In the genomic region with DNA sequence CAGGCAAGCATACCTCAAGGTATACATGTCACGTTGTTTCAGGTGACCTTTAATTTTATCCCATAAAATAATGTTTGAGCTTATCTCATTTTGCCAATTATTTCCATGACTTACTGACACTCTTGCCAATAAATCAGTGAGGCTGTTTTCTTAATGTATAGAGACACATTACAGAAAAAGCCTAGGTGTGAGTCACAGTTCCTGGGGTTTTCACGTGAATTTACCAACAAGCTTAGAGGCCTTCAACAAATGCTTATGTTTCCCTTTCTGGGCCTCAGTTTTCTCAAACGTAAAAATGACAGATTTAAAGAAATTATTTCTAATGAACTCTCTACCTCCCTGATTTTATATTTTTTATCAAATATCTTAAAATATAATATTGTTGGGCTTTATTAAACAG, we compare ENCODE assay signal across 26 cellular contexts.
"Had no signal": no experiment of that assay in that cellular context is flagged by ENCODE, and none has a peak within 500 bp of the region (broad histone marks: within the 10 kb centered on the region; RNA-seq: fewer than 3 reads in every experiment).

No MANE protein-coding gene starts in this region.

- ATAC-seq: mucosa of descending colon; naive thymus-derived CD4-positive, alpha-beta T cell; natural killer cell treated with Interleukin-12 subunit alpha and Interleukin-12 subunit beta and Interleukin-15 and Interleukin-18, amount 100 ng/mL, for 72 hours; pancreas; stimulated activated naive B cell treated with anti-CD40 and anti-IgM and Interleukin-4, amounts not matched to agents 10 μg/mL and 1 μg/mL and 100 μg/mL, for 72 hours; stimulated activated naive CD8-positive, alpha-beta T cell treated with anti-CD3 and anti-CD28 coated beads, Interleukin-15, Interleukin-2, amounts not matched to agents 100 U/mL and 50 U/mL, for 24 hours had no signal

- H3K4me1 Mint-ChIP-seq: immature natural killer cell; naive thymus-derived CD4-positive, alpha-beta T cell; stimulated activated naive B cell treated with anti-CD40 and anti-IgM and Interleukin-4, amounts not matched to agents 10 μg/mL and 1 μg/mL and 100 μg/mL, for 72 hours had no signal

- H3K27me3 Mint-ChIP-seq: naive thymus-derived CD4-positive, alpha-beta T cell; natural killer cell treated with Interleukin-12 subunit alpha and Interleukin-12 subunit beta and Interleukin-15 and Interleukin-18, amount 100 ng/mL, for 72 hours; stimulated activated naive B cell treated with anti-CD40 and anti-IgM and Interleukin-4, amounts not matched to agents 10 μg/mL and 1 μg/mL and 100 μg/mL, for 72 hours had no signal

- H3K4me3 ChIP-seq: left ventricle myocardium inferior, lung, mucosa of descending colon, pancreas, prostate gland, skin epidermis, suprapubic skin, thoracic aorta, tibial artery, uterus had no signal

- H3K4me3 Mint-ChIP-seq: immature natural killer cell; naive thymus-derived CD4-positive, alpha-beta T cell; natural killer cell treated with Interleukin-12 subunit alpha and Interleukin-12 subunit beta and Interleukin-15 and Interleukin-18, amount 100 ng/mL, for 72 hours; stimulated activated naive B cell treated with anti-CD40 and anti-IgM and Interleukin-4, amounts not matched to agents 10 μg/mL and 1 μg/mL and 100 μg/mL, for 72 hours; type B pancreatic cell had no signal

- H3K4me1 ChIP-seq: left ventricle myocardium inferior, pancreas, prostate gland, suprapubic skin, tibial artery, uterus had no signal

- H3K27ac Mint-ChIP-seq: immature natural killer cell; naive thymus-derived CD4-positive, alpha-beta T cell; natural killer cell treated with Interleukin-12 subunit alpha and Interleukin-12 subunit beta and Interleukin-15 and Interleukin-18, amount 100 ng/mL, for 72 hours; stimulated activated naive B cell treated with anti-CD40 and anti-IgM and Interleukin-4, amounts not matched to agents 10 μg/mL and 1 μg/mL and 100 μg/mL, for 72 hours; type B pancreatic cell had no signal

- H3K27me3 ChIP-seq: pancreas, suprapubic skin, tibial artery, uterus had no signal

- H3K36me3 ChIP-seq: left ventricle myocardium inferior, pancreas, prostate gland, suprapubic skin, thoracic aorta, tibial artery, uterus had no signal

- DNase-seq: hypothalamus; immature natural killer cell; islet precursor cell; left ventricle myocardium inferior; midbrain; mucosa of descending colon; naive thymus-derived CD4-positive, alpha-beta T cell; pancreas; posterior cingulate gyrus; retina; right cardiac atrium; stimulated activated CD4-positive, alpha-beta T cell treated with anti-CD3 and anti-CD28 coated beads, Interleukin-12 subunit alpha, Interleukin-12 subunit beta, amount 100 ng/mL, for 4 hours; stimulated activated CD4-positive, alpha-beta T cell treated with anti-CD3 and anti-CD28 coated beads, Interleukin-15, amount 100 ng/mL, for 24 hours; stimulated activated CD4-positive, alpha-beta T cell treated with anti-CD3 and anti-CD28 coated beads, Interleukin-2, amount 100 ng/mL, for 24 hours; stimulated activated CD4-positive, alpha-beta T cell treated with anti-CD3 and anti-CD28 coated beads, Interleukin-4, amount 100 ng/mL, for 1 hour; stimulated activated naive B cell treated with anti-CD40 and anti-IgM and Interleukin-4, amounts not matched to agents 10 μg/mL and 1 μg/mL and 100 μg/mL, for 72 hours; stimulated activated naive CD8-positive, alpha-beta T cell treated with anti-CD3 and anti-CD28 coated beads, Interleukin-15, Interleukin-2, amounts not matched to agents 100 U/mL and 50 U/mL, for 24 hours; tibial artery; uterus had no signal

- H3K9me3 Mint-ChIP-seq: type B pancreatic cell had no signal

- H3K9me3 ChIP-seq: left ventricle myocardium inferior, mucosa of descending colon, pancreas, prostate gland, suprapubic skin, thoracic aorta, tibial artery, uterus had no signal

- H3K36me3 Mint-ChIP-seq: naive thymus-derived CD4-positive, alpha-beta T cell; natural killer cell treated with Interleukin-12 subunit alpha and Interleukin-12 subunit beta and Interleukin-15 and Interleukin-18, amount 100 ng/mL, for 72 hours; stimulated activated naive B cell treated with anti-CD40 and anti-IgM and Interleukin-4, amounts not matched to agents 10 μg/mL and 1 μg/mL and 100 μg/mL, for 72 hours; type B pancreatic cell had no signal

- H3K27ac ChIP-seq: left ventricle myocardium inferior, pancreas, prostate gland, skin epidermis, suprapubic skin, thoracic aorta, tibial artery, uterus had no signal
